In the genomic region with DNA sequence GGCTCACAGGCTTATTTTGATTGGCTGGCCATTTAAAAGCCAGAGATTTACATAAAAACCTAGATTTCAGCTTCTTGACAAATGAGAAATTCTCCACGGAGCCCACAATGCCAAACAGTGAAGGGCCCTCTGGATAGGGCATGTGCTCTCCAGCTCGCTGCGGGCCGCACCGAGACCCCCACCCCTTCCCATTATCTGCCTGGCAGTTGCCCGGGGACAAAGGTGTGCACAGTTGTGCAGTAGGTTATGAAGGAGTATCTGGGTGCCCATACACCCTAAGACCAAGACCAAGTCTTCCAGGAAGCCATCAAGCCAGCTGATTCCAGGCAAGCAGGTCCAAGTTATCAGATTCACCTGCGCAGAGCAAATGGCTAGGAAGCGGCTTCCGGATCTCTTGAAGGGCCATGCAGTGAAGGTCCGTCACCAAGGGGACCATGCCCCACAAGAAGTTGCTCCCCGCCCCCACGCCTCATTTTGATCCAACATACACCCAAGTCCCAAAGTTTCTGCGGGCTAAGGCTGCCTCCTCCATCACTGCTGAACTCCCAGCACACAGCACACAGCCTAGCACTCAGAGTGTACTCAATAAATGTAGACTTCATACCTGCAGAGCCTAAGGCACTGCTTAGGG, we compare ENCODE assay signal across 9 cellular contexts. TPM values are rescaled to one million over a fixed set of nuclear protein-coding genes. Genes with fewer than 3 reads are reported as not detected.
A peak's percentile ranks its signal among the peaks of the same experiment; 100 is the strongest.
DNase-seq lines count a peak whose midpoint lies in the region; ATAC-seq, FAIRE-seq and TF ChIP-seq lines count a peak whose summit lies in the region.
"Had no signal": no experiment of that assay in that cellular context is flagged by ENCODE, and none has a peak within 500 bp of the region (broad histone marks: within the 10 kb centered on the region; RNA-seq: fewer than 3 reads in every experiment).

No MANE protein-coding gene starts in this region.

- H3K9ac ChIP-seq in mammary epithelial cell (ENCODE audit: insufficient read depth, low read length) (peak overlapping the region; percentile 94), mesenchymal stem cell (ENCODE audit: low read length) (peak overlapping the region; percentile 96)

- intact Hi-C loops in mammary epithelial cell (cut with micrococcal nuclease) (no loop called here), uterus (cut with DNase I; ENCODE audit: low total_unique reads) (no loop called here)

- no TSS peak for BruUV-seq in mammary epithelial cell (replicated peaks; lab: Mats Ljungman, UMichigan)

- peaks cover 14% of the 10 kb centered on the region for H3K4me1 ChIP-seq in mammary epithelial cell (ENCODE audit: insufficient read depth, low read length)
- H3K4me1 ChIP-seq in mesenchymal stem cell (ENCODE audit: control insufficient read depth, insufficient read depth, low read depth, low read length) = peaks cover 10% of the 10 kb centered on the region
- no peaks in the 10 kb centered on the region for H3K4me1 ChIP-seq in uterus

- no peak for ATAC-seq in HG03565 (IDR thresholded peaks at IDR 0.05; ENCODE audit: unreplicated experiment)

- no peaks in the 10 kb centered on the region for H3K27me3 Mint-ChIP-seq in activated naive CD4-positive, alpha-beta T cell treated with anti-CD3 and anti-CD28 coated beads, Interleukin-2, amount 10 ng/mL, durations not matched to agents 7 days and 5 days

- CTCF ChIA-PET in activated naive CD4-positive, alpha-beta T cell treated with anti-CD3 and anti-CD28 coated beads, Interleukin-2, amount 10 ng/mL, durations not matched to agents 7 days and 5 days (lab: Charles Lee) = interaction anchor here (0.5 to 2.3 kb wide), 2 partner anchors 12 to 113 kb away, joined by 4 to 9 read pairs; no protein-coding TSS in a partner anchor
- CTCF ChIA-PET in mammary epithelial cell (lab: Charles Lee; ENCODE audit: low non-redundant PET) = no interaction called here

- no peak for DNase-seq in activated naive CD4-positive, alpha-beta T cell treated with anti-CD3 and anti-CD28 coated beads, Interleukin-2, amount 10 ng/mL, durations not matched to agents 7 days and 5 days
- no peak for DNase-seq in activated naive CD4-positive, alpha-beta T cell treated with anti-CD3 and anti-CD28 coated beads, Interleukin-2, amount 50 U/mL, for 16 hours
- no peak for DNase-seq in mammary epithelial cell
- DNase-seq in mesenchymal stem cell = no peak
- no peak for DNase-seq in uterus
- no peak for DNase-seq in RCC 7860 (ENCODE audit: low spot score)
- no peak for DNase-seq in NCI-H2171 treated with DMSO at 0.1 percent for 48 hours (lab: John Stamatoyannopoulos, UW)
- DNase-seq: amygdala had no signal

- H3K23ac ChIP-seq in mesenchymal stem cell (ENCODE audit: low read length in 2 of 2) = no peak overlapping the region

- no peak overlapping the region for H2BK120ac ChIP-seq in mesenchymal stem cell (ENCODE audit: low read depth, low read length)

- no peak overlapping the region for H3K4ac ChIP-seq in mesenchymal stem cell (ENCODE audit: low read depth in 1 of 2, low read length in 2 of 2)

- peak overlapping the region; percentile 95 for H3K4me3 Mint-ChIP-seq in activated naive CD4-positive, alpha-beta T cell treated with anti-CD3 and anti-CD28 coated beads, Interleukin-2, amount 10 ng/mL, durations not matched to agents 7 days and 5 days

- peaks cover 21% of the 10 kb centered on the region for H3K36me3 Mint-ChIP-seq in activated naive CD4-positive, alpha-beta T cell treated with anti-CD3 and anti-CD28 coated beads, Interleukin-2, amount 10 ng/mL, durations not matched to agents 7 days and 5 days

- in situ Hi-C loops in mammary epithelial cell (cut with MboI; ENCODE audit: low sequenced_read_pairs in 2 of 2) = no loop called here

- H2BK15ac ChIP-seq in mesenchymal stem cell (ENCODE audit: low read depth, poor library complexity, severe bottlenecking) = no peak overlapping the region

- H3K27me3 ChIP-seq in mammary epithelial cell (ENCODE audit: insufficient read depth, low read length) = no peaks in the 10 kb centered on the region
- no peaks in the 10 kb centered on the region for H3K27me3 ChIP-seq in mesenchymal stem cell (ENCODE audit: control insufficient read depth in 1 of 2, insufficient read depth in 1 of 2, low read length in 2 of 2)
- no peaks in the 10 kb centered on the region for H3K27me3 ChIP-seq in uterus

- no peak overlapping the region for H4K91ac ChIP-seq in mesenchymal stem cell (ENCODE audit: low read length)

- H4K20me1 ChIP-seq in mammary epithelial cell (ENCODE audit: insufficient read depth, low read length) = no peaks in the 10 kb centered on the region

- H3K27ac Mint-ChIP-seq in activated naive CD4-positive, alpha-beta T cell treated with anti-CD3 and anti-CD28 coated beads, Interleukin-2, amount 10 ng/mL, durations not matched to agents 7 days and 5 days = peak overlapping the region; percentile 94

- H3K9me3 Mint-ChIP-seq in activated naive CD4-positive, alpha-beta T cell treated with anti-CD3 and anti-CD28 coated beads, Interleukin-2, amount 10 ng/mL, durations not matched to agents 7 days and 5 days = no peaks in the 10 kb centered on the region

- dilution Hi-C loops in mammary epithelial cell (cut with HindIII; ENCODE audit: low sequenced_read_pairs) = no loop called here

- H3K4me3 ChIP-seq in mammary epithelial cell (replicated peaks in 1 of 3; ENCODE audit: insufficient read depth in 1 of 3, low read depth in 2 of 3, low read length in 3 of 3) (peak overlapping the region; percentile 96 to 98 (median 98)), mesenchymal stem cell (ENCODE audit: insufficient read depth in 1 of 2, low read depth in 1 of 2, low read length in 2 of 2) (peak overlapping the region; percentile 89 to 97), uterus (peak overlapping the region; percentile 54 to 84)

- H3K4me2 ChIP-seq in mammary epithelial cell (ENCODE audit: insufficient read depth, low read depth, low read length) = peak overlapping the region; percentile 88
- H3K4me2 ChIP-seq in mesenchymal stem cell (ENCODE audit: low read length, poor library complexity, severe bottlenecking) = peak overlapping the region; percentile 99

- TF ChIP-seq POLR2A in uterus (IDR thresholded peaks at IDR 0.05) = no peak

- peaks cover 33% of the 10 kb centered on the region for H3K4me1 Mint-ChIP-seq in activated naive CD4-positive, alpha-beta T cell treated with anti-CD3 and anti-CD28 coated beads, Interleukin-2, amount 10 ng/mL, durations not matched to agents 7 days and 5 days

- H3K27ac ChIP-seq in mammary epithelial cell (ENCODE audit: insufficient read depth, low read depth, low read length) (peak overlapping the region; percentile 87), mesenchymal stem cell (ENCODE audit: low read length, poor library complexity, severe bottlenecking) (no peak overlapping the region), uterus (peak overlapping the region in 1 of 2 donors; percentile 79)

- no peak overlapping the region for H4K8ac ChIP-seq in mesenchymal stem cell (ENCODE audit: low read length)

- no peak overlapping the region for H3K14ac ChIP-seq in mesenchymal stem cell (ENCODE audit: low read length in 2 of 2)

- no peak for FAIRE-seq in RCC 7860 (lab: Jason Lieb, UNC)

- no peak overlapping the region for H2BK12ac ChIP-seq in mesenchymal stem cell (ENCODE audit: low read length in 2 of 2)

- TF ChIP-seq CTCF in mammary epithelial cell (conservative IDR thresholded peaks at IDR 0.05 in 1 of 2, IDR thresholded peaks at IDR 0.05 in 1 of 2; ENCODE audit: extremely low read depth in 1 of 2, insufficient read depth in 1 of 2, low read depth in 1 of 2, low read length in 2 of 2) = no peak
- TF ChIP-seq CTCF in uterus (IDR thresholded peaks at IDR 0.05) = no peak

- no peaks in the 10 kb centered on the region for H3K9me3 ChIP-seq in mammary epithelial cell (replicated peaks; ENCODE audit: insufficient read depth, low read length)
- H3K9me3 ChIP-seq in mesenchymal stem cell (ENCODE audit: control insufficient read depth, low read length) = no peaks in the 10 kb centered on the region
- no peaks in the 10 kb centered on the region for H3K9me3 ChIP-seq in uterus

- 83% methylated on average over 13 of the region's 13 CpGs for WGBS in mammary epithelial cell (ENCODE audit: low coverage, missing lambda C conversion rate)
- WGBS in mesenchymal stem cell = 94% methylated on average over 12 of the region's 13 CpGs

- H3K79me2 ChIP-seq in mammary epithelial cell (ENCODE audit: insufficient read depth, low read length) = peaks cover 45% of the 10 kb centered on the region

- peaks cover 15% of the 10 kb centered on the region for H3K79me1 ChIP-seq in mesenchymal stem cell (replicated peaks; ENCODE audit: low read length, poor library complexity, severe bottlenecking)

- H3K36me3 ChIP-seq in mammary epithelial cell (ENCODE audit: insufficient read depth, low read length) (peaks cover 5% of the 10 kb centered on the region), mesenchymal stem cell (ENCODE audit: control insufficient read depth in 1 of 2, insufficient read depth in 2 of 2, low read depth in 1 of 2, low read length in 2 of 2) (peaks cover 5 to 14% of the 10 kb centered on the region in 2 experiments), uterus (no peaks in the 10 kb centered on the region)

- H2BK5ac ChIP-seq in mesenchymal stem cell (ENCODE audit: low read depth, low read length, poor library complexity, severe bottlenecking) = no peak overlapping the region

- peak overlapping the region; percentile 93 for H2AFZ ChIP-seq in mammary epithelial cell (ENCODE audit: low read depth, low read length)
- H2AFZ ChIP-seq in mesenchymal stem cell (ENCODE audit: low read depth, low read length) = no peak overlapping the region

- no peak overlapping the region for H3K18ac ChIP-seq in mesenchymal stem cell (ENCODE audit: low read depth in 1 of 2, low read length in 2 of 2)

- no peak overlapping the region for H2AK5ac ChIP-seq in mesenchymal stem cell (ENCODE audit: low read length, severe bottlenecking)

RNA-seq across cellular contexts. Expression of gene MRPS25, which starts 1.3 kb away (rescaled TPM):
- total RNA-seq in mammary epithelial cell (10 to 100 TPM; 15.2 to 62.5 TPM), uterus (10 to 100 TPM in 3 of 4 donors, 1 to 10 TPM in 1; 6.2 to 49.8 (median 18.6) TPM)
- polyA plus RNA-seq in mammary epithelial cell = 45.6 TPM
- polyA minus RNA-seq in mammary epithelial cell = 18.6 TPM
- 18.8 TPM for polyA plus RNA-seq in mesenchymal stem cell (2013, experiment 1 of 2)
- 19.4 TPM for polyA plus RNA-seq in mesenchymal stem cell (2013, experiment 2 of 2)

RNA-seq across cellular contexts. Expression of gene RBSN, which starts 35.2 kb away (rescaled TPM):
- 10 to 100 TPM; 21.7 to 23.1 TPM for total RNA-seq in mammary epithelial cell
- polyA plus RNA-seq in mammary epithelial cell = 6.3 TPM
- polyA minus RNA-seq in mammary epithelial cell = 27.1 TPM
- 9.1 TPM for polyA plus RNA-seq in mesenchymal stem cell (2013, experiment 1 of 2)
- 9.0 TPM for polyA plus RNA-seq in mesenchymal stem cell (2013, experiment 2 of 2)
- total RNA-seq in uterus = 10 to 100 TPM; 27.4 to 62.8 (median 39.8) TPM
